ENCODE assay signal across 15 cellular contexts in genomic region chr1:214537219-214537618, GRCh38. TPM values are rescaled to one million over a fixed set of nuclear protein-coding genes. Genes with fewer than 3 reads are reported as not detected.
DNase-seq lines count a peak whose midpoint lies in the region; ATAC-seq and TF ChIP-seq lines count a peak whose summit lies in the region.
"Had no signal": no experiment of that assay in that cellular context is flagged by ENCODE, and none has a peak within 500 bp of the region (broad histone marks: within the 10 kb centered on the region; RNA-seq: fewer than 3 reads in every experiment).

No MANE protein-coding gene starts in this region.

- H3K36me3 ChIP-seq in PC-3 (ENCODE audit: low read depth, low read length), result peaks cover 7% of the 10 kb centered on the region

- H3K27ac ChIP-seq in PC-3 (ENCODE audit: low read length), result no peak overlapping the region
- H3K27ac ChIP-seq: SK-N-MC, upper lobe of left lung had no signal

- H3F3A ChIP-seq in PC-3 (ENCODE audit: low read length, unreplicated experiment), result no peaks in the 10 kb centered on the region

- POLR2A ChIA-PET in PC-3 (lab: Charles Lee; ENCODE audit: unreplicated experiment), result no interaction called here

- peak; percentile 72 for ATAC-seq in PC-3
- ATAC-seq in GM18858 (IDR thresholded peaks at IDR 0.05; ENCODE audit: unreplicated experiment), result no peak
- ATAC-seq: naive thymus-derived CD4-positive, alpha-beta T cell had no signal

- no peaks in the 10 kb centered on the region for H3K4me1 ChIP-seq in PC-3 (ENCODE audit: insufficient read depth, low read length)

- intact Hi-C loops in PC-3 (cut with micrococcal nuclease), result no loop called here

- BruUV-seq in PC-3 (replicated peaks; lab: Mats Ljungman, UMichigan), result no TSS peak

- H2AFZ ChIP-seq in PC-3 (ENCODE audit: low read length), result no peak overlapping the region

- no peaks in the 10 kb centered on the region for H3K27me3 ChIP-seq in PC-3 (ENCODE audit: low read length)
- H3K27me3 ChIP-seq: heart right ventricle, upper lobe of left lung had no signal

- TF ChIP-seq CTCF in PC-3 (conservative IDR thresholded peaks at IDR 0.05; ENCODE audit: low read depth, low read length) (no peak), foreskin fibroblast (IDR thresholded peaks at IDR 0.05; ENCODE audit: low read depth, low read length) (no peak), GM13977 (IDR thresholded peaks at IDR 0.05; ENCODE audit: extremely low read depth, insufficient read depth, missing control alignments) (no peak)

- H3K9ac ChIP-seq in PC-3 (ENCODE audit: low read length), result no peak overlapping the region

- CTCF ChIA-PET in PC-3 (lab: Charles Lee), result interaction anchor here (0.7 kb wide), 1 partner anchor 54 kb away, joined by 4 read pairs; no protein-coding TSS in a partner anchor

- no peaks in the 10 kb centered on the region for H3K9me3 ChIP-seq in PC-3 (ENCODE audit: low read length)
- H3K9me3 ChIP-seq: heart right ventricle, upper lobe of left lung had no signal

- in situ Hi-C loops in GM13977 (cut with MboI; ENCODE audit: low pct_unique_long_range_greater_than_20kb, low sequenced_read_pairs, unreplicated experiment), result no loop called here

- H3K4me3 ChIP-seq in PC-3 (ENCODE audit: low read length) (no peak overlapping the region), foreskin fibroblast (ENCODE audit: low read depth in 1 of 2, low read length in 2 of 2) (no peak overlapping the region)
- H3K4me3 ChIP-seq: heart right ventricle, SK-N-MC, upper lobe of left lung had no signal

- H3K79me2 ChIP-seq in PC-3 (ENCODE audit: low read length), result peaks cover 94% of the 10 kb centered on the region

- peak; percentile 54 for DNase-seq in DMS153 (lab: John Stamatoyannopoulos, UW)
- DNase-seq in NCI-H1092 (lab: John Stamatoyannopoulos, UW), result peak; percentile 51
- DNase-seq in PC-3, result peak; percentile 46
- DNase-seq in foreskin fibroblast, result peak; percentile 30 to 41
- no peak for DNase-seq in NCI-H1930 (lab: John Stamatoyannopoulos, UW)
- no peak for DNase-seq in RKO (ENCODE audit: low spot score)
- DNase-seq in GM13977 (ENCODE audit: low spot score), result no peak
- DNase-seq: activated gamma-delta T cell treated with Interleukin-2 at 50 U/mL for 16 hours; heart right ventricle; naive thymus-derived CD4-positive, alpha-beta T cell; retina; stimulated activated CD4-positive, alpha-beta T cell treated with anti-CD3 and anti-CD28 coated beads, Interleukin-4, amount 100 ng/mL, for 1 hour; upper lobe of left lung had no signal

- no peak overlapping the region for H3K4me2 ChIP-seq in PC-3 (ENCODE audit: low read length)

- H3K9me2 ChIP-seq in PC-3 (replicated peaks; ENCODE audit: low read length), result no peaks in the 10 kb centered on the region

- H4K20me1 ChIP-seq in PC-3 (ENCODE audit: low read length), result peaks cover 9% of the 10 kb centered on the region

RNA-seq across cellular contexts. Expression of gene PTPN14, which starts 14.2 kb away (rescaled TPM):
- 12.6 and 17.1 TPM in 2 replicates for total RNA-seq in PC-3 (2014; rRNA removed)

Comparison
In these comparisons a context has a peak if more than half of its experiments do, and no peak if none do; other contexts are left out.
1. DNase-seq: peak in DMS153 (single experiment), NCI-H1092 (single experiment), PC-3 (single experiment) and foreskin fibroblast (2 of 2); none in NCI-H1930 (0 of 2), RKO (single experiment) and GM13977 (single experiment).